ENCODE assay signal across 17 cellular contexts in genomic region chr19:46823049-46823448, GRCh38. TPM values are rescaled to one million over a fixed set of nuclear protein-coding genes. Genes with fewer than 3 reads are reported as not detected.
DNase-seq lines count a peak whose midpoint lies in the region; TF ChIP-seq lines count a peak whose summit lies in the region.
"Had no signal": no experiment of that assay in that cellular context is flagged by ENCODE, and none has a peak within 500 bp of the region (broad histone marks: within the 10 kb centered on the region; RNA-seq: fewer than 3 reads in every experiment).

No MANE protein-coding gene starts in this region.

- no peaks in the 10 kb centered on the region for H3K27me3 ChIP-seq in right atrium auricular region
- H3K27me3 ChIP-seq in vagina = no peaks in the 10 kb centered on the region
- H3K27me3 ChIP-seq: SJSA1 had no signal

- DNase-seq in activated naive CD4-positive, alpha-beta T cell treated with anti-CD3 and anti-CD28 coated beads, Interleukin-2, amount 10 ng/mL, durations not matched to agents 7 days and 5 days = no peak
- no peak for DNase-seq in activated naive CD4-positive, alpha-beta T cell treated with anti-CD3 and anti-CD28 coated beads, Interleukin-2, amount 50 U/mL, for 16 hours
- DNase-seq in NCI-H524 treated with DMSO at 0.1 percent for 48 hours (lab: John Stamatoyannopoulos, UW) (peak; percentile 90), fibroblast of villous mesenchyme (ENCODE audit: low read depth) (peak; percentile 30), right atrium auricular region (ENCODE audit: low spot score) (no peak), vagina (ENCODE audit: extremely low spot score in 2 of 2) (no peak)
- DNase-seq in activated CD4-positive, alpha-beta T cell treated with anti-CD3 and anti-CD28 coated beads, Interleukin-2, amount 50 U/mL, for 4 hours = no peak
- DNase-seq: COR-L47, DMS53, HFFc6, Kasumi-1, MM.1S, NCI-H1105, NCI-H1694, NCI-H226, NCI-H526 treated with DMSO at 0.1 percent for 48 hours had no signal

- TF ChIP-seq CTCF in fibroblast of villous mesenchyme (IDR thresholded peaks at IDR 0.05; ENCODE audit: insufficient read depth, low read depth, low read length) = no peak
- TF ChIP-seq CTCF in right atrium auricular region (IDR thresholded peaks at IDR 0.05) = no peak
- no peak for TF ChIP-seq CTCF in vagina (IDR thresholded peaks at IDR 0.05)

- no peaks in the 10 kb centered on the region for H3K36me3 ChIP-seq in right atrium auricular region
- H3K36me3 ChIP-seq in vagina = no peaks in the 10 kb centered on the region
- H3K36me3 ChIP-seq: SJSA1 had no signal

- intact Hi-C loops in vagina (cut with DNase I) = no loop called here

- H3K4me1 Mint-ChIP-seq in activated naive CD4-positive, alpha-beta T cell treated with anti-CD3 and anti-CD28 coated beads, Interleukin-2, amount 10 ng/mL, durations not matched to agents 7 days and 5 days = peaks cover 53% of the 10 kb centered on the region

- H3K27ac Mint-ChIP-seq in activated naive CD4-positive, alpha-beta T cell treated with anti-CD3 and anti-CD28 coated beads, Interleukin-2, amount 10 ng/mL, durations not matched to agents 7 days and 5 days = peak overlapping the region; percentile 58
- H3K27ac Mint-ChIP-seq: HFFc6 had no signal

- no peaks in the 10 kb centered on the region for H3K9me3 Mint-ChIP-seq in activated naive CD4-positive, alpha-beta T cell treated with anti-CD3 and anti-CD28 coated beads, Interleukin-2, amount 10 ng/mL, durations not matched to agents 7 days and 5 days
- H3K9me3 Mint-ChIP-seq: HFFc6 had no signal

- peaks cover 0 to 6% of the 10 kb centered on the region in 2 donors for H3K4me1 ChIP-seq in right atrium auricular region
- peaks cover 30% of the 10 kb centered on the region for H3K4me1 ChIP-seq in vagina
- H3K4me1 ChIP-seq: SJSA1 had no signal

- H3K27ac ChIP-seq in right atrium auricular region (no peak overlapping the region), vagina (no peak overlapping the region)
- H3K27ac ChIP-seq: SJSA1 had no signal

- no peak overlapping the region for H3K4me3 Mint-ChIP-seq in activated naive CD4-positive, alpha-beta T cell treated with anti-CD3 and anti-CD28 coated beads, Interleukin-2, amount 10 ng/mL, durations not matched to agents 7 days and 5 days
- H3K4me3 Mint-ChIP-seq: HFFc6 had no signal

- no peaks in the 10 kb centered on the region for H3K9me3 ChIP-seq in right atrium auricular region
- no peaks in the 10 kb centered on the region for H3K9me3 ChIP-seq in vagina
- H3K9me3 ChIP-seq: SJSA1 had no signal

- TF ChIP-seq POLR2A in vagina (IDR thresholded peaks at IDR 0.05) = no peak

- no peaks in the 10 kb centered on the region for H3K36me3 Mint-ChIP-seq in activated naive CD4-positive, alpha-beta T cell treated with anti-CD3 and anti-CD28 coated beads, Interleukin-2, amount 10 ng/mL, durations not matched to agents 7 days and 5 days

- CTCF ChIA-PET in activated naive CD4-positive, alpha-beta T cell treated with anti-CD3 and anti-CD28 coated beads, Interleukin-2, amount 10 ng/mL, durations not matched to agents 7 days and 5 days (lab: Charles Lee) = interaction anchor here (0.7 to 4.7 kb wide), 4 partner anchors 17 to 168 kb away, joined by 4 to 32 read pairs (median 6); no protein-coding TSS in a partner anchor

- H3K4me3 ChIP-seq in fibroblast of villous mesenchyme (ENCODE audit: low read depth, low read length) (no peak overlapping the region), right atrium auricular region (no peak overlapping the region), vagina (no peak overlapping the region)
- H3K4me3 ChIP-seq: SJSA1 had no signal

- H3K27me3 Mint-ChIP-seq in activated naive CD4-positive, alpha-beta T cell treated with anti-CD3 and anti-CD28 coated beads, Interleukin-2, amount 10 ng/mL, durations not matched to agents 7 days and 5 days = peaks cover 6% of the 10 kb centered on the region

RNA-seq across cellular contexts. Expression of gene AP2S1, which starts 27.6 kb away (rescaled TPM):
- total RNA-seq in fibroblast of villous mesenchyme = 113 and 166 TPM in 2 replicates
- total RNA-seq in right atrium auricular region = 100 to 1,000 TPM in 1 of 2 donors, 10 to 100 TPM in 1; 61.0 to 103 TPM
- 75.9 TPM for total RNA-seq in vagina

RNA-seq across cellular contexts. Expression of gene SLC1A5, which starts 34.7 kb away (rescaled TPM):
- total RNA-seq in fibroblast of villous mesenchyme (196 and 224 TPM in 2 replicates), right atrium auricular region (10 to 100 TPM; 21.2 to 42.6 TPM), vagina (147 TPM)

RNA-seq across cellular contexts. Expression of gene ARHGAP35, which starts 37.7 kb away (rescaled TPM):
- total RNA-seq in fibroblast of villous mesenchyme (31.5 and 36.7 TPM in 2 replicates), right atrium auricular region (10 to 100 TPM; 59.1 to 76.5 TPM), vagina (42.5 TPM)

Comparison
In these comparisons a context has a peak if more than half of its experiments do, and no peak if none do; other contexts are left out.
1. DNase-seq: peak in NCI-H524 treated with DMSO at 0.1 percent for 48 hours (single experiment) and fibroblast of villous mesenchyme (single experiment); none in activated naive CD4-positive, alpha-beta T cell treated with anti-CD3 and anti-CD28 coated beads, Interleukin-2, amount 10 ng/mL, durations not matched to agents 7 days and 5 days (single experiment), activated naive CD4-positive, alpha-beta T cell treated with anti-CD3 and anti-CD28 coated beads, Interleukin-2, amount 50 U/mL, for 16 hours (single experiment), activated CD4-positive, alpha-beta T cell treated with anti-CD3 and anti-CD28 coated beads, Interleukin-2, amount 50 U/mL, for 4 hours (0 of 2), right atrium auricular region (single experiment) and vagina (0 of 2).